Comparison of ENCODE assay signal across 8 cellular contexts in genomic region chr13:32309812-32310706, GRCh38. TPM values are rescaled to one million over a fixed set of nuclear protein-coding genes. Genes with fewer than 3 reads are reported as not detected.
DNase-seq lines count a peak whose midpoint lies in the region; ATAC-seq and TF ChIP-seq lines count a peak whose summit lies in the region.

No MANE protein-coding gene starts in this region.

- H3K27ac Mint-ChIP-seq in CD14-positive monocyte: peak overlapping the region in 6 of 7 donors; percentile 20 to 82 (median 60)

- H3K9me3 ChIP-seq in OCI-LY3 (ENCODE audit: insufficient read depth, low read length) (no peaks in the 10 kb centered on the region), left lung (no peaks in the 10 kb centered on the region), suprapubic skin (no peaks in the 10 kb centered on the region)

- peaks cover 21% of the 10 kb centered on the region for H3K4me1 Mint-ChIP-seq in CD14-positive monocyte

- TF ChIP-seq CTCF in CD14-positive monocyte (IDR thresholded peaks at IDR 0.05) (peak; percentile 78), OCI-LY3 (IDR thresholded peaks at IDR 0.05; ENCODE audit: low read depth, low read length) (peak; percentile 92), left lung (IDR thresholded peaks at IDR 0.05) (peak; percentile 79 to 81), suprapubic skin (IDR thresholded peaks at IDR 0.05) (peak; percentile 29 to 57)

- H3K4me3 Mint-ChIP-seq in CD14-positive monocyte: peak overlapping the region; percentile 69 to 86

- WGBS in suprapubic skin: 40% methylated on average over 19 of the region's 19 CpGs

- no peaks in the 10 kb centered on the region for H4K20me1 ChIP-seq in OCI-LY3 (ENCODE audit: insufficient read depth, low read length)

- peak overlapping the region; percentile 92 for H3K4me2 ChIP-seq in OCI-LY3 (ENCODE audit: low read length)

- TF ChIP-seq EP300 in suprapubic skin (IDR thresholded peaks at IDR 0.05): no peak

- no peaks in the 10 kb centered on the region for H3K79me2 ChIP-seq in OCI-LY3 (ENCODE audit: low read length)

- H3K27me3 ChIP-seq in OCI-LY3 (ENCODE audit: low read depth, low read length) (no peaks in the 10 kb centered on the region), left lung (no peaks in the 10 kb centered on the region), suprapubic skin (no peaks in the 10 kb centered on the region)

- no peak overlapping the region for H3K27ac ChIP-seq in OCI-LY3 (ENCODE audit: low read length)
- peak overlapping the region in 1 of 2 donors; percentile 68 for H3K27ac ChIP-seq in left lung
- no peak overlapping the region for H3K27ac ChIP-seq in suprapubic skin

- H3K9me3 Mint-ChIP-seq in CD14-positive monocyte: no peaks in the 10 kb centered on the region

- H3K36me3 Mint-ChIP-seq in CD14-positive monocyte: no peaks in the 10 kb centered on the region

- H2AFZ ChIP-seq in OCI-LY3 (ENCODE audit: low read depth, low read length): peak overlapping the region; percentile 93

- H3K27me3 Mint-ChIP-seq in CD14-positive monocyte (ENCODE audit: low read depth in 3 of 3): no peaks in the 10 kb centered on the region

- peak overlapping the region; percentile 42 for H3K9ac ChIP-seq in OCI-LY3 (ENCODE audit: low read length)

- no peak for DNase-seq in CD14-positive monocyte (ENCODE audit: low spot score)
- DNase-seq in central memory CD4-positive, alpha-beta T cell: peak; percentile 37
- DNase-seq in left lung: peak in 1 of 2 donors; percentile 34
- no peak for DNase-seq in suprapubic skin (ENCODE audit: low spot score in 2 of 2)
- DNase-seq in NCI-H2029 treated with DMSO at 0.1 percent for 48 hours (lab: John Stamatoyannopoulos, UW): no peak

- H3K4me1 ChIP-seq in OCI-LY3 (ENCODE audit: low read length) (peaks cover 20% of the 10 kb centered on the region), left lung (peaks cover 0 to 20% of the 10 kb centered on the region in 2 donors), suprapubic skin (peaks cover 13% of the 10 kb centered on the region)

- peak overlapping the region; percentile 74 for H3K4me3 ChIP-seq in OCI-LY3 (ENCODE audit: low read length)
- peak overlapping the region in 1 of 2 donors; percentile 24 for H3K4me3 ChIP-seq in left lung
- H3K4me3 ChIP-seq in suprapubic skin: peak overlapping the region; percentile 26

- intact Hi-C loops in CD14-positive monocyte (cut with micrococcal nuclease): loop anchor here (5.0 to 10.0 kb wide), 3 partner anchors 115 to 1235 kb away; partner anchors contain the start of gene N4BP2L1 (in 2 of the 2)
- intact Hi-C loops in left lung (cut with DNase I): loop anchor here in 1 of 2 donors (5.0 kb wide), 1 partner anchor 293 kb away; no protein-coding TSS in a partner anchor

- peak; percentile 61 for ATAC-seq in GM18508 (IDR thresholded peaks at IDR 0.05; ENCODE audit: insufficient read depth, unreplicated experiment)
- ATAC-seq in HG03097 (IDR thresholded peaks at IDR 0.05; ENCODE audit: low FRiP score, unreplicated experiment): peak; percentile 54
- peak; percentile 88 for ATAC-seq in left lung

- H3K36me3 ChIP-seq in OCI-LY3 (replicated peaks; ENCODE audit: low read depth, low read length) (no peaks in the 10 kb centered on the region), left lung (no peaks in the 10 kb centered on the region), suprapubic skin (no peaks in the 10 kb centered on the region)

- TF ChIP-seq POLR2A in suprapubic skin (IDR thresholded peaks at IDR 0.05): no peak

RNA-seq across cellular contexts. Expression of gene ZAR1L, which starts 5.1 kb away (rescaled TPM):
- not detected for polyA plus RNA-seq in CD14-positive monocyte
- total RNA-seq in left lung (not detected), suprapubic skin (not detected)

RNA-seq across cellular contexts. Expression of gene BRCA2, which starts 5.2 kb away (rescaled TPM):
- polyA plus RNA-seq in CD14-positive monocyte: under 1 TPM; 0.36 TPM
- total RNA-seq in left lung: 10 to 100 TPM in 1 of 2 donors, 1 to 10 TPM in 1; 4.5 to 10.5 TPM
- 1 to 10 TPM; 1.5 to 5.6 (median 2.0) TPM for total RNA-seq in suprapubic skin
